28 cellular contexts compared by ENCODE assay signal in the genomic region with DNA sequence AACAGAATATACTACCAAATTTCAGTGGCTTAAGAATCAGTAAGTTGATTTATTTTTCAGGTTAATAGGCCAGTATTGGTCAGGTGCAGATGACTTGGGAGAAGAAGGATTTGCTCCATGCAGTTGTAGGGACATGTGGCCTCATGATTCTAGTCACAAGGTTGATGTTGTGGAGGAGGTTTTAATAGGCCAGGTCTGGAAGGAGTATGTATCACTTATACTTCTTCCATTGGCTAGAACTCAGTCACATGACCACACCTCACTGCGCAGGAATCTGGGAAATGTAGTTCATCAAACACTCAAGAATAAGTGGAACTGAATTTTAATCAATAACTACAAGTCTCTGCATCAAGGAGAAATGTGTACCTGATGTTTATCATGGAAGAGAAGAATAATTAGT.
DNase-seq lines count a peak whose midpoint lies in the region; ATAC-seq, FAIRE-seq and TF ChIP-seq lines count a peak whose summit lies in the region.
"Had no signal": no experiment of that assay in that cellular context is flagged by ENCODE, and none has a peak within 500 bp of the region (broad histone marks: within the 10 kb centered on the region; RNA-seq: fewer than 3 reads in every experiment).

No MANE protein-coding gene starts in this region.

- BruUV-seq in HepG2 (replicated peaks; lab: Mats Ljungman, UMichigan) (no TSS peak), K562 (replicated peaks; lab: Mats Ljungman, UMichigan) (no TSS peak)

- H3K4me3 ChIP-seq in HepG2 (replicated peaks in 1 of 3; ENCODE audit: insufficient read depth in 1 of 3, low read depth in 2 of 3, low read length in 3 of 3) (no peak overlapping the region), right lobe of liver (no peak overlapping the region), K562 (no peak overlapping the region), neural progenitor cell (no peak overlapping the region), Karpas-422 (ENCODE audit: low read length) (no peak overlapping the region)
- H3K4me3 ChIP-seq: SJCRH30 had no signal

- no peak overlapping the region for H2AFZ ChIP-seq in HepG2 (ENCODE audit: low read length)
- H2AFZ ChIP-seq in K562 (ENCODE audit: low read depth, low read length), result no peak overlapping the region
- peak overlapping the region; percentile 0 for H2AFZ ChIP-seq in neural progenitor cell (replicated peaks)
- H2AFZ ChIP-seq in Karpas-422 (ENCODE audit: low read length), result no peak overlapping the region

- no peaks in the 10 kb centered on the region for H3K9me3 ChIP-seq in HepG2 (ENCODE audit: low read length)
- no peaks in the 10 kb centered on the region for H3K9me3 ChIP-seq in right lobe of liver
- no peaks in the 10 kb centered on the region for H3K9me3 ChIP-seq in K562 (replicated peaks; ENCODE audit: control insufficient read depth, insufficient read depth, low read depth, low read length)
- no peaks in the 10 kb centered on the region for H3K9me3 ChIP-seq in neural progenitor cell (ENCODE audit: low read depth)
- H3K9me3 ChIP-seq in Karpas-422 (ENCODE audit: low read length), result peaks cover 20% of the 10 kb centered on the region
- H3K9me3 ChIP-seq: SJCRH30 had no signal

- H3K4me1 Mint-ChIP-seq in neural progenitor cell, result no peaks in the 10 kb centered on the region
- H3K4me1 Mint-ChIP-seq: B cell, CD14-positive monocyte, T-helper 17 cell had no signal

- TF ChIP-seq EP300 in HepG2 (IDR thresholded peaks at IDR 0.05; ENCODE audit: low read depth in 2 of 2, low read length in 2 of 2) (no peak), HepG2 (CRISPR knock-in tag; IDR thresholded peaks at IDR 0.05; ENCODE audit: borderline replicate concordance) (no peak), Ishikawa (IDR thresholded peaks at IDR 0.05; ENCODE audit: borderline replicate concordance) (no peak), K562 (IDR thresholded peaks at IDR 0.05; ENCODE audit: low read length) (no peak)

- H3K27ac ChIP-seq in HepG2 (ENCODE audit: extremely low read length, insufficient read depth, low read length) (no peak overlapping the region), right lobe of liver (no peak overlapping the region), K562 (ENCODE audit: extremely low read depth, low read depth, low read length) (no peak overlapping the region), neural progenitor cell (no peak overlapping the region), Karpas-422 (ENCODE audit: low read length) (no peak overlapping the region)
- H3K27ac ChIP-seq: SJCRH30 had no signal

- in situ Hi-C loops in HepG2 (cut with HindIII; ENCODE audit: extremely low pct_ligation_motif_present, low pct_unique_long_range_greater_than_20kb), result no loop called here
- in situ Hi-C loops in K562 (cut with MboI), result no loop called here

- H3K27me3 Mint-ChIP-seq in neural progenitor cell (ENCODE audit: insufficient read depth, low read depth), result peaks cover 4% of the 10 kb centered on the region
- H3K27me3 Mint-ChIP-seq: B cell had no signal

- H3K36me3 ChIP-seq in HepG2 (replicated peaks in 1 of 2; ENCODE audit: control insufficient read depth in 1 of 2, insufficient read depth in 2 of 2, low read length in 2 of 2), result no peaks in the 10 kb centered on the region
- H3K36me3 ChIP-seq in right lobe of liver, result no peaks in the 10 kb centered on the region
- H3K36me3 ChIP-seq in K562 (ENCODE audit: control insufficient read depth, insufficient read depth, low read length), result no peaks in the 10 kb centered on the region
- H3K36me3 ChIP-seq in neural progenitor cell, result no peaks in the 10 kb centered on the region
- no peaks in the 10 kb centered on the region for H3K36me3 ChIP-seq in Karpas-422 (ENCODE audit: insufficient read depth, low read length)
- H3K36me3 ChIP-seq: SJCRH30 had no signal

- no peaks in the 10 kb centered on the region for H3K79me2 ChIP-seq in HepG2 (ENCODE audit: insufficient read depth, low read length)
- no peaks in the 10 kb centered on the region for H3K79me2 ChIP-seq in K562 (ENCODE audit: control insufficient read depth, insufficient read depth, low read length)
- no peaks in the 10 kb centered on the region for H3K79me2 ChIP-seq in neural progenitor cell (ENCODE audit: low read depth)
- no peaks in the 10 kb centered on the region for H3K79me2 ChIP-seq in Karpas-422 (ENCODE audit: low read length)

- intact Hi-C loops in HepG2 (cut with micrococcal nuclease; ENCODE audit: unreplicated experiment), result no loop called here
- intact Hi-C loops in right lobe of liver (cut with DNase I), result no loop called here
- intact Hi-C loops in K562 (cut with micrococcal nuclease), result no loop called here

- POLR2A ChIA-PET in HepG2 (lab: Yijun Ruan, JAX) (no interaction called here), K562 (lab: Yijun Ruan, JAX) (no interaction called here)

- WGBS in HepG2 (ENCODE audit: low lambda C conversion rate), result 73% methylated on average over 1 of the region's 1 CpG
- WGBS in right lobe of liver (ENCODE audit: insufficient coverage, low coverage, low lambda C conversion rate, missing lambda C conversion rate), result 80% methylated on average over 1 of the region's 1 CpG
- WGBS in K562 (ENCODE audit: insufficient coverage, low coverage, missing lambda C conversion rate), result 0% methylated on average over 1 of the region's 1 CpG

- FAIRE-seq in HepG2 (lab: Jason Lieb, UNC) (no peak), K562 (lab: Jason Lieb, UNC) (peak; percentile 52)
- FAIRE-seq: A204.1, D721Med, GM12891, RCC 7860 had no signal

- CTCF ChIA-PET in HepG2 (lab: Yijun Ruan, JAX; ENCODE audit: low intra/inter-chr PET ratio, low total read pairs), result no interaction called here
- CTCF ChIA-PET in K562 (lab: Yijun Ruan, JAX; ENCODE audit: low intra/inter-chr PET ratio), result no interaction called here

- H3K27ac Mint-ChIP-seq in neural progenitor cell, result no peak overlapping the region
- H3K27ac Mint-ChIP-seq: B cell, CD14-positive monocyte, T-helper 17 cell had no signal

- TF ChIP-seq CTCF in HepG2 (CRISPR knock-in tag; IDR thresholded peaks at IDR 0.05) (no peak), right lobe of liver (IDR thresholded peaks at IDR 0.05) (no peak), K562 (IDR thresholded peaks at IDR 0.05 in 2 of 3, conservative IDR thresholded peaks at IDR 0.05 in 1 of 3; ENCODE audit: insufficient read depth in 2 of 3, low read depth in 1 of 3, low read length in 3 of 3) (no peak), neural progenitor cell (IDR thresholded peaks at IDR 0.05) (no peak)

- no peak overlapping the region for H3K4me3 Mint-ChIP-seq in neural progenitor cell
- H3K4me3 Mint-ChIP-seq: B cell, CD14-positive monocyte, T-helper 17 cell had no signal

- H3F3A ChIP-seq in neural progenitor cell (ENCODE audit: low read depth), result no peaks in the 10 kb centered on the region

- H3K9me1 ChIP-seq in K562 (ENCODE audit: control insufficient read depth, insufficient read depth, low read length), result no peaks in the 10 kb centered on the region

- H4K20me1 ChIP-seq in HepG2 (ENCODE audit: insufficient read depth, low read length) (no peaks in the 10 kb centered on the region), K562 (replicated peaks; ENCODE audit: control insufficient read depth, insufficient read depth, low read length) (no peaks in the 10 kb centered on the region), neural progenitor cell (ENCODE audit: low read depth) (no peaks in the 10 kb centered on the region), Karpas-422 (ENCODE audit: insufficient read depth, low read depth, low read length) (no peaks in the 10 kb centered on the region)

- DNase-seq in HepG2 (ENCODE audit: low spot score) (no peak), right lobe of liver (no peak), K562 (ENCODE audit: extremely low read depth in 1 of 4, low spot score in 3 of 4) (peak in 3 of 4 experiments; percentile 26 to 39 (median 39)), neural progenitor cell (ENCODE audit: low spot score) (no peak), NCI-H146 treated with DMSO at 0.1 percent for 48 hours (lab: John Stamatoyannopoulos, UW; ENCODE audit: unreplicated experiment) (no peak), Karpas-422 (no peak)
- DNase-seq: DMS79, HCEC 1CT, KG1, NCI-H1105 treated with DMSO at 0.1 percent for 48 hours, NCI-H1694, NCI-H2081, NCI-H2171, NCI-H345, NCI-H524, NCI-H774, OCI-M1, SJCRH30, SW 1271, T-helper 17 cell had no signal

- H3K9me3 Mint-ChIP-seq in neural progenitor cell, result no peaks in the 10 kb centered on the region

- H3K9ac ChIP-seq in HepG2 (ENCODE audit: insufficient read depth, low read depth, low read length) (no peak overlapping the region), K562 (ENCODE audit: insufficient read depth in 1 of 2, low read depth in 2 of 2, low read length in 2 of 2) (no peak overlapping the region), neural progenitor cell (no peak overlapping the region), Karpas-422 (ENCODE audit: low read length) (no peak overlapping the region)

- TF ChIP-seq POLR2A in HepG2 (IDR thresholded peaks at IDR 0.05; ENCODE audit: insufficient read depth in 1 of 2, low read depth in 2 of 2, low read length in 2 of 2), result no peak
- no peak for TF ChIP-seq POLR2A in right lobe of liver (IDR thresholded peaks at IDR 0.05)
- no peak for TF ChIP-seq POLR2A in K562 (conservative IDR thresholded peaks at IDR 0.05)

- H3K27me3 ChIP-seq in HepG2 (ENCODE audit: control insufficient read depth in 1 of 2, insufficient read depth in 2 of 2, low read length in 2 of 2) (no peaks in the 10 kb centered on the region; a peak in 1 of 5 replicates), right lobe of liver (no peaks in the 10 kb centered on the region), K562 (ENCODE audit: control insufficient read depth in 2 of 2, insufficient read depth in 2 of 2, low read length in 2 of 2) (peaks cover 3 to 18% of the 10 kb centered on the region in 2 experiments; a peak in 3 of 5 replicates), neural progenitor cell (no peaks in the 10 kb centered on the region), Karpas-422 (ENCODE audit: low read length) (no peaks in the 10 kb centered on the region)
- H3K27me3 ChIP-seq: SJCRH30 had no signal

- H3K4me2 ChIP-seq in HepG2 (ENCODE audit: low read depth, low read length) (no peak overlapping the region), K562 (ENCODE audit: insufficient read depth, low read length) (no peak overlapping the region), neural progenitor cell (no peak overlapping the region), Karpas-422 (ENCODE audit: low read depth, low read length, poor library complexity, severe bottlenecking) (no peak overlapping the region)

- no peaks in the 10 kb centered on the region for H3K9me2 ChIP-seq in Karpas-422 (replicated peaks; ENCODE audit: insufficient read depth, low read length)

- TF ChIP-seq RAD21 in HepG2 (CRISPR knock-in tag; IDR thresholded peaks at IDR 0.05) (no peak), Ishikawa (IDR thresholded peaks at IDR 0.05; ENCODE audit: low read depth) (no peak), K562 (CRISPR knock-in tag; conservative IDR thresholded peaks at IDR 0.05 in 1 of 2, IDR thresholded peaks at IDR 0.05 in 1 of 2) (no peak)

- H3K4me1 ChIP-seq in HepG2 (ENCODE audit: insufficient read depth, low read length), result no peaks in the 10 kb centered on the region
- no peaks in the 10 kb centered on the region for H3K4me1 ChIP-seq in right lobe of liver
- no peaks in the 10 kb centered on the region for H3K4me1 ChIP-seq in K562 (replicated peaks in 1 of 2; ENCODE audit: control insufficient read depth in 2 of 2, insufficient read depth in 2 of 2, low read length in 2 of 2)
- H3K4me1 ChIP-seq in neural progenitor cell, result no peaks in the 10 kb centered on the region
- H3K4me1 ChIP-seq in Karpas-422 (ENCODE audit: low read length), result no peaks in the 10 kb centered on the region
- H3K4me1 ChIP-seq: SJCRH30 had no signal

- no peaks in the 10 kb centered on the region for H3K36me3 Mint-ChIP-seq in neural progenitor cell
- H3K36me3 Mint-ChIP-seq: CD14-positive monocyte had no signal

- ATAC-seq in HepG2 (no peak), right lobe of liver (no peak), K562 (peak; percentile 87), GM21786 (IDR thresholded peaks at IDR 0.05; ENCODE audit: unreplicated experiment) (no peak)
- ATAC-seq: T-helper 17 cell had no signal

Comparison
In these comparisons a context has a peak if more than half of its experiments do, and no peak if none do; other contexts are left out.
1. DNase-seq: peak in K562 (3 of 4); none in HepG2 (single experiment), right lobe of liver (0 of 3), neural progenitor cell (single experiment), NCI-H146 treated with DMSO at 0.1 percent for 48 hours (single experiment) and Karpas-422 (single experiment).